1 cellular context compared by ENCODE assay signal in the genomic region with DNA sequence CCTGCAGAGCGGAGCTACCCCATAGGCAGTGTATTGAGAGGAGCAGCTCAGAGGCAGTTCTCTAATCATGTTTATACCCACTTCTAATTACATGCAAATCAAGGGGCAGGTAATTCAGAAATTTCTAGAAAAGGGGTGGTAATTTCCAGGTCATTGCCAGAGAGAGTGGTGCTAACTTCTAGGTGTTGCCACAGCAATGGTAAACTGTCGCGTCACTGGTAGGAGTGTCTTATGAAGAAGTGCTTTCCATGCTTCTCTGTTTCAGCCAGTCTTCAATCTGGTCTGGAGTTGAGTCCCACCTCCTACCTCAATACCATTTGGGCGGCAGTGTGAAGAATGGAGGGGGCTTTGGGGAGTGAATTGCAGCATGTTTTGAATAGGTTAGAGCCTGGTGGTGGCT.
TF ChIP-seq lines count a peak whose summit lies in the region.

No MANE protein-coding gene starts in this region.

TF ChIP-seq in K562, 482 proteins besides CTCF, POLR2A, EP300 and RAD21:
- TF ChIP-seq ELF4 (CRISPR knock-in tag; IDR thresholded peaks at IDR 0.05) (no peak), ZNF175 (CRISPR knock-in tag; IDR thresholded peaks at IDR 0.05; ENCODE audit: low read depth) (peak; percentile 20; the same call in 1 of the 2 replicates), RBM14 (IDR thresholded peaks at IDR 0.05; ENCODE audit: borderline replicate concordance, insufficient read depth, low read depth, low read length) (no peak), SAP30 (IDR thresholded peaks at IDR 0.05; ENCODE audit: borderline replicate concordance, insufficient read depth, low read depth, low read length, poor library complexity, severe bottlenecking) (no peak), SMARCB1 (IDR thresholded peaks at IDR 0.05; ENCODE audit: insufficient read length, low read depth) (no peak), RFX1 (IDR thresholded peaks at IDR 0.05) (peak; percentile 78), NFE2 (IDR thresholded peaks at IDR 0.05; ENCODE audit: low read depth) (peak; percentile 48; the same call in 1 of the 2 replicates), ARHGAP35 (IDR thresholded peaks at IDR 0.05; ENCODE audit: partially characterized antibody) (no peak), CREM (IDR thresholded peaks at IDR 0.05; ENCODE audit: low read depth) (0 out of 2 replicates have a peak, but pooled peaks have one; percentile 21), SP1 (CRISPR knock-in tag; IDR thresholded peaks at IDR 0.05) (no peak), TFE3 (CRISPR knock-in tag; IDR thresholded peaks at IDR 0.05) (no peak), ZNF316 (IDR thresholded peaks at IDR 0.05) (0 out of 2 replicates have a peak, but pooled peaks have one; percentile 3), ETV6 (IDR thresholded peaks at IDR 0.05; ENCODE audit: borderline replicate concordance in 1 of 2, low read depth in 2 of 2, low read length in 1 of 2) (no peak), ETV6 (CRISPR knock-in tag; IDR thresholded peaks at IDR 0.05; ENCODE audit: borderline replicate concordance) (no peak), CBX3 (IDR thresholded peaks at IDR 0.05; ENCODE audit: borderline replicate concordance in 1 of 2, low read length in 2 of 2) (0 out of 3 replicates have a peak, but pooled peaks of 1 of the 2 experiments have one; percentile 19), ZNF184 (CRISPR knock-in tag; IDR thresholded peaks at IDR 0.05) (no peak), DPF2 (IDR thresholded peaks at IDR 0.05) (no peak), PKNOX1 (IDR thresholded peaks at IDR 0.05) (peak; percentile 39; the same call in 1 of the 2 replicates), THAP12 (CRISPR knock-in tag; IDR thresholded peaks at IDR 0.05) (no peak), MXI1 (IDR thresholded peaks at IDR 0.05; ENCODE audit: low read depth, low read length) (0 out of 2 replicates have a peak, but pooled peaks have one; percentile 19)
- TF ChIP-seq, protein P1, sequence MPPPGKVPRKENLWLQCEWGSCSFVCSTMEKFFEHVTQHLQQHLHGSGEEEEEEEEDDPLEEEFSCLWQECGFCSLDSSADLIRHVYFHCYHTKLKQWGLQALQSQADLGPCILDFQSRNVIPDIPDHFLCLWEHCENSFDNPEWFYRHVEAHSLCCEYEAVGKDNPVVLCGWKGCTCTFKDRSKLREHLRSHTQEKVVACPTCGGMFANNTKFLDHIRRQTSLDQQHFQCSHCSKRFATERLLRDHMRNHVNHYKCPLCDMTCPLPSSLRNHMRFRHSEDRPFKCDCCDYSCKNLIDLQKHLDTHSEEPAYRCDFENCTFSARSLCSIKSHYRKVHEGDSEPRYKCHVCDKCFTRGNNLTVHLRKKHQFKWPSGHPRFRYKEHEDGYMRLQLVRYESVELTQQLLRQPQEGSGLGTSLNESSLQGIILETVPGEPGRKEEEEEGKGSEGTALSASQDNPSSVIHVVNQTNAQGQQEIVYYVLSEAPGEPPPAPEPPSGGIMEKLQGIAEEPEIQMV (tag; conservative IDR thresholded peaks at IDR 0.05; ENCODE audit: low read depth): 0 out of 2 replicates have a peak, but pooled peaks have one; percentile 37
